ENCODE assay signal across 10 cellular contexts in genomic region chr3:35932995-35933394, GRCh38.
DNase-seq lines count a peak whose midpoint lies in the region; ATAC-seq and TF ChIP-seq lines count a peak whose summit lies in the region.
"Had no signal": no experiment of that assay in that cellular context is flagged by ENCODE, and none has a peak within 500 bp of the region (broad histone marks: within the 10 kb centered on the region; RNA-seq: fewer than 3 reads in every experiment).

No MANE protein-coding gene starts in this region.

- 37% methylated on average over 5 of the region's 6 CpGs for WGBS in mesenchymal stem cell

- in situ Hi-C loops in brain microvascular endothelial cell (cut with HindIII; ENCODE audit: low pct_ligation_motif_present, low sequenced_read_pairs) = no loop called here

- peak overlapping the region; percentile 22 for H3K4me2 ChIP-seq in mesenchymal stem cell (ENCODE audit: low read length, poor library complexity, severe bottlenecking)

- H2AFZ ChIP-seq in mesenchymal stem cell (ENCODE audit: low read depth, low read length) = no peak overlapping the region

- H3K36me3 Mint-ChIP-seq in Calu3 (ENCODE audit: insufficient read depth, unreplicated experiment) = no peaks in the 10 kb centered on the region
- H3K36me3 Mint-ChIP-seq in CD4-positive, alpha-beta memory T cell = no peaks in the 10 kb centered on the region

- H3K27ac Mint-ChIP-seq in Calu3 (ENCODE audit: unreplicated experiment) = peak overlapping the region; percentile 86
- no peak overlapping the region for H3K27ac Mint-ChIP-seq in CD4-positive, alpha-beta memory T cell

- no peak overlapping the region for H3K14ac ChIP-seq in mesenchymal stem cell (ENCODE audit: low read length in 2 of 2)

- no peak for TF ChIP-seq CTCF in Calu3 (IDR thresholded peaks at IDR 0.05; ENCODE audit: unreplicated experiment)
- TF ChIP-seq CTCF in brain microvascular endothelial cell (IDR thresholded peaks at IDR 0.05; ENCODE audit: low read depth, low read length, missing control alignments) = no peak

- POLR2A ChIA-PET in CD4-positive, alpha-beta memory T cell (lab: Charles Lee; ENCODE audit: partially characterized antibody) = no interaction called here

- H3K27me3 ChIP-seq in brain microvascular endothelial cell (replicated peaks) = no peaks in the 10 kb centered on the region
- H3K27me3 ChIP-seq in mesenchymal stem cell (ENCODE audit: control insufficient read depth in 1 of 2, insufficient read depth in 1 of 2, low read length in 2 of 2) = no peaks in the 10 kb centered on the region
- H3K27me3 ChIP-seq in CD4-positive, alpha-beta memory T cell (ENCODE audit: insufficient read depth, low read length) = no peaks in the 10 kb centered on the region

- no peak overlapping the region for H2AK5ac ChIP-seq in mesenchymal stem cell (ENCODE audit: low read length, severe bottlenecking)

- no peaks in the 10 kb centered on the region for H3K27me3 Mint-ChIP-seq in Calu3 (ENCODE audit: unreplicated experiment)
- no peaks in the 10 kb centered on the region for H3K27me3 Mint-ChIP-seq in CD4-positive, alpha-beta memory T cell

- peaks cover 23% of the 10 kb centered on the region for H3K4me1 Mint-ChIP-seq in Calu3 (ENCODE audit: low read depth, unreplicated experiment)
- no peaks in the 10 kb centered on the region for H3K4me1 Mint-ChIP-seq in CD4-positive, alpha-beta memory T cell

- no peaks in the 10 kb centered on the region for H3K79me1 ChIP-seq in mesenchymal stem cell (replicated peaks; ENCODE audit: low read length, poor library complexity, severe bottlenecking)

- no peak overlapping the region for H2BK5ac ChIP-seq in mesenchymal stem cell (ENCODE audit: low read depth, low read length, poor library complexity, severe bottlenecking)

- H3K4me3 Mint-ChIP-seq in Calu3 (ENCODE audit: low read depth, unreplicated experiment) = no peak overlapping the region
- no peak overlapping the region for H3K4me3 Mint-ChIP-seq in CD4-positive, alpha-beta memory T cell

- H3K4me1 ChIP-seq in mesenchymal stem cell (ENCODE audit: control insufficient read depth, insufficient read depth, low read depth, low read length) = peaks cover 2% of the 10 kb centered on the region
- H3K4me1 ChIP-seq in CD4-positive, alpha-beta memory T cell (ENCODE audit: insufficient read depth, low read length) = no peaks in the 10 kb centered on the region

- no peak overlapping the region for H4K91ac ChIP-seq in mesenchymal stem cell (ENCODE audit: low read length)

- peak; percentile 80 for DNase-seq in Calu3
- peak; percentile 64 for DNase-seq in MV-4-11 (lab: John Stamatoyannopoulos, UW)
- peak; percentile 97 for DNase-seq in brain microvascular endothelial cell
- peak; percentile 49 for DNase-seq in mesenchymal stem cell
- no peak for DNase-seq in iPS-NIHi7 (ENCODE audit: extremely low spot score)
- no peak for DNase-seq in CD4-positive, alpha-beta memory T cell
- no peak for DNase-seq in activated T-cell treated with anti-CD3 and anti-CD28 coated beads, Interleukin-2, amount 50 U/mL, for 1 hour
- DNase-seq: RPMI8226; stimulated activated CD4-positive, alpha-beta T cell treated with anti-CD3 and anti-CD28 coated beads, Interleukin-1b, Interleukin-23, amount 100 ng/mL, for 48 hours had no signal

- H3K27ac ChIP-seq in brain microvascular endothelial cell (peak overlapping the region; percentile 70), mesenchymal stem cell (ENCODE audit: low read length, poor library complexity, severe bottlenecking) (no peak overlapping the region)
- H3K27ac ChIP-seq in CD4-positive, alpha-beta memory T cell (ENCODE audit: low read depth, low read length) = no peak overlapping the region

- no peak overlapping the region for H2BK120ac ChIP-seq in mesenchymal stem cell (ENCODE audit: low read depth, low read length)

- peak overlapping the region; percentile 19 for H3K9ac ChIP-seq in mesenchymal stem cell (ENCODE audit: low read length)

- CTCF ChIA-PET in Calu3 (lab: Charles Lee) = interaction anchor here (0.8 to 1.3 kb wide), 3 partner anchors 12 to 273 kb away, joined by 3 to 4 read pairs (median 3); no protein-coding TSS in a partner anchor
- CTCF ChIA-PET in CD4-positive, alpha-beta memory T cell (lab: Charles Lee; ENCODE audit: partially characterized antibody) = interaction anchor here (1.7 kb wide), 1 partner anchor 11 kb away, joined by 4 read pairs; no protein-coding TSS in a partner anchor

- no peaks in the 10 kb centered on the region for H3K9me3 ChIP-seq in mesenchymal stem cell (ENCODE audit: control insufficient read depth, low read length)
- H3K9me3 ChIP-seq in CD4-positive, alpha-beta memory T cell (ENCODE audit: control insufficient read depth in 1 of 2, low read length in 2 of 2) = no peaks in the 10 kb centered on the region

- ATAC-seq in GM18520 (IDR thresholded peaks at IDR 0.05; ENCODE audit: unreplicated experiment) = no peak

- H4K8ac ChIP-seq in mesenchymal stem cell (ENCODE audit: low read length) = no peak overlapping the region

- H3K4ac ChIP-seq in mesenchymal stem cell (ENCODE audit: low read depth in 1 of 2, low read length in 2 of 2) = no peak overlapping the region

- no TSS peak for BruUV-seq in Calu3 (replicated peaks; lab: Mats Ljungman, UMichigan)

- H3K36me3 ChIP-seq in brain microvascular endothelial cell (replicated peaks) = no peaks in the 10 kb centered on the region
- no peaks in the 10 kb centered on the region for H3K36me3 ChIP-seq in mesenchymal stem cell (ENCODE audit: control insufficient read depth in 1 of 2, insufficient read depth in 2 of 2, low read depth in 1 of 2, low read length in 2 of 2)
- H3K36me3 ChIP-seq in CD4-positive, alpha-beta memory T cell (ENCODE audit: insufficient read depth, low read length) = no peaks in the 10 kb centered on the region

- no peak overlapping the region for H3K23ac ChIP-seq in mesenchymal stem cell (ENCODE audit: low read length in 2 of 2)

- intact Hi-C loops in Calu3 (cut with micrococcal nuclease; ENCODE audit: unreplicated experiment) = no loop called here
- intact Hi-C loops in CD4-positive, alpha-beta memory T cell (cut with micrococcal nuclease) = no loop called here

- H3K18ac ChIP-seq in mesenchymal stem cell (ENCODE audit: low read depth in 1 of 2, low read length in 2 of 2) = no peak overlapping the region

- H3K4me3 ChIP-seq in brain microvascular endothelial cell (ENCODE audit: low read depth, low read length) (no peak overlapping the region), mesenchymal stem cell (ENCODE audit: insufficient read depth in 1 of 2, low read depth in 1 of 2, low read length in 2 of 2) (no peak overlapping the region)
- H3K4me3 ChIP-seq in CD4-positive, alpha-beta memory T cell (ENCODE audit: low read length in 2 of 2) = no peak overlapping the region

- H3K9me3 Mint-ChIP-seq in Calu3 (ENCODE audit: low read depth, unreplicated experiment) = no peaks in the 10 kb centered on the region
- peaks cover 0 to 2% (median 0%) of the 10 kb centered on the region in 8 donors for H3K9me3 Mint-ChIP-seq in CD4-positive, alpha-beta memory T cell

- H2BK12ac ChIP-seq in mesenchymal stem cell (ENCODE audit: low read length in 2 of 2) = no peak overlapping the region

- H2BK15ac ChIP-seq in mesenchymal stem cell (ENCODE audit: low read depth, poor library complexity, severe bottlenecking) = no peak overlapping the region

Comparison
In these comparisons a context has a peak if more than half of its experiments do, and no peak if none do; other contexts are left out.
1. DNase-seq: peak in Calu3 (single experiment), MV-4-11 (single experiment), brain microvascular endothelial cell (single experiment) and mesenchymal stem cell (single experiment); none in iPS-NIHi7 (single experiment), CD4-positive, alpha-beta memory T cell (0 of 5) and activated T-cell treated with anti-CD3 and anti-CD28 coated beads, Interleukin-2, amount 50 U/mL, for 1 hour (single experiment).